Comparison of ENCODE assay signal across 12 cellular contexts in the genomic region with DNA sequence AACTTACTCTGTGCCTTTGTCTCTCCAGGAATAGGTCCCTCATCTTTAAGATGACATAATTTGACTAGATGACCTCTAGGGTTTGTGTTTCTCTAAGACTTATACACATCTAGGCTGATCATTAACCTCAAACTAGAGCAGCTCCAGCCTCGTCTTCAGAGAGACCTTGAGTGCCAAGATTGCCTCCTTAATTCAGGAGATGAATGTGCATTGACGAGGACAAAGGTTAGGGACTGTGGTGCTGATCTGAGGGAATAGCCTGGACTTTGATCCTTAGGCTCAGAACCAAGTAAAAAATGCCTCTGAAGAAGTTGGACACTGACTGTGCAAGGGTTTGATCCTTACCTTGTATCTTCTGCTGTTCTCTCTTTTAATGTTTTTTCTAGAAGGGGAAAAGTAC. TPM values are rescaled to one million over a fixed set of nuclear protein-coding genes. Genes with fewer than 3 reads are reported as not detected.
"Had no signal": no experiment of that assay in that cellular context is flagged by ENCODE, and none has a peak within 500 bp of the region (broad histone marks: within the 10 kb centered on the region; RNA-seq: fewer than 3 reads in every experiment).

No MANE protein-coding gene starts in this region.

- H2AFZ ChIP-seq: GM23248 had no signal

- H3K4me3 ChIP-seq: GM23248, HAP-1 had no signal

- H3K36me3 ChIP-seq: HAP-1 had no signal

- H3K4me1 ChIP-seq: HAP-1 had no signal

- DNase-seq: GM23248, GOT3, H7, HFFc6, KG1 had no signal

- H3K9me3 ChIP-seq: HAP-1 had no signal

- ATAC-seq: HCT116, HepG2 had no signal

- H3K27ac ChIP-seq: GM23248, HL-60 had no signal

RNA-seq across cellular contexts. Expression of gene ASIC2, which starts 17.2 kb away (rescaled TPM):
- total RNA-seq: H4, HepG2, HFFc6, HT1080 had no signal
- polyA plus RNA-seq: GM23248, HepG2, IgD-negative memory B cell had no signal
